1 cellular context compared by ENCODE assay signal in the genomic region with DNA sequence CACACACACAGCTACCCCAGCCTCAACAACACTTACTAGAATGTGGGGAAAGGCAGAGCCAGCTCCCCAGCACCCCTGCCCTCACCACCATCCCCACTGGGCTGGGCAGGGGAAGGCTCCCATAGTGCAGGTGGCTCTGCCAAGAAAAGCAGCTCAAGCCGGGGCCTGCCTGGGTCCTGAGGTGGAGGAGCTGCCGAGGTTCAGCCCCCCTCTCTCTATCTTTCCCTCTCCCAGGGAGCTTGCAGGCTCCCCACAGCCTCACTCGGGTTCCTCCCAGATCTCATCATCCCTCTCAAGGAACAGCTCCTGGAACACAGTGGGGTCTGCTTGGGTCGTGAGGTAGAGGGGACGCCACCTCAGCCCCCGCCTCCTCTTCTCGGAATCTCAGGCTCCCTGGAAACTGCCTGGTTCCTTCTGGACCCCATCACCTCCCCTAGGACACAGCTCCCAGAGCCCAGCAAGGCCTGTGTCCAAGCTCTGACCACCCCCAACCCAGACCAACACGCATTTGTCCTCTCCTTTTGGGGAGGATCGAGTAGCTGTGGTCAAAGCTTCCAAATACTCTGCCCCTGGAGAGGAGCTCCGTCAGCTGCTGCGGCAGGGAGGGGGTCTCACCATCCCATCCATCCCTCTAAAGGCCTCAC.
TF ChIP-seq lines count a peak whose summit lies in the region.

No MANE protein-coding gene starts in this region.

TF ChIP-seq in SK-N-SH treated with all-trans-retinoic acid at 6 μM for 48 hours, 23 proteins besides CTCF, POLR2A, EP300 and RAD21 (continued from another document):
- TF ChIP-seq, protein P1, sequence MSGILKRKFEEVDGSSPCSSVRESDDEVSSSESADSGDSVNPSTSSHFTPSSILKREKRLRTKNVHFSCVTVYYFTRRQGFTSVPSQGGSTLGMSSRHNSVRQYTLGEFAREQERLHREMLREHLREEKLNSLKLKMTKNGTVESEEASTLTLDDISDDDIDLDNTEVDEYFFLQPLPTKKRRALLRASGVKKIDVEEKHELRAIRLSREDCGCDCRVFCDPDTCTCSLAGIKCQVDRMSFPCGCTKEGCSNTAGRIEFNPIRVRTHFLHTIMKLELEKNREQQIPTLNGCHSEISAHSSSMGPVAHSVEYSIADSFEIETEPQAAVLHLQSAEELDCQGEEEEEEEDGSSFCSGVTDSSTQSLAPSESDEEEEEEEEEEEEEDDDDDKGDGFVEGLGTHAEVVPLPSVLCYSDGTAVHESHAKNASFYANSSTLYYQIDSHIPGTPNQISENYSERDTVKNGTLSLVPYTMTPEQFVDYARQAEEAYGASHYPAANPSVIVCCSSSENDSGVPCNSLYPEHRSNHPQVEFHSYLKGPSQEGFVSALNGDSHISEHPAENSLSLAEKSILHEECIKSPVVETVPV (CRISPR knock-in tag; IDR thresholded peaks at IDR 0.05) = no peak
- TF ChIP-seq ZC3H10 (CRISPR knock-in tag; IDR thresholded peaks at IDR 0.05) (no peak), ESRRG (CRISPR knock-in tag; IDR thresholded peaks at IDR 0.05) (no peak), ZNF8 (CRISPR knock-in tag; IDR thresholded peaks at IDR 0.05) (no peak)
- TF ChIP-seq, protein P2, sequence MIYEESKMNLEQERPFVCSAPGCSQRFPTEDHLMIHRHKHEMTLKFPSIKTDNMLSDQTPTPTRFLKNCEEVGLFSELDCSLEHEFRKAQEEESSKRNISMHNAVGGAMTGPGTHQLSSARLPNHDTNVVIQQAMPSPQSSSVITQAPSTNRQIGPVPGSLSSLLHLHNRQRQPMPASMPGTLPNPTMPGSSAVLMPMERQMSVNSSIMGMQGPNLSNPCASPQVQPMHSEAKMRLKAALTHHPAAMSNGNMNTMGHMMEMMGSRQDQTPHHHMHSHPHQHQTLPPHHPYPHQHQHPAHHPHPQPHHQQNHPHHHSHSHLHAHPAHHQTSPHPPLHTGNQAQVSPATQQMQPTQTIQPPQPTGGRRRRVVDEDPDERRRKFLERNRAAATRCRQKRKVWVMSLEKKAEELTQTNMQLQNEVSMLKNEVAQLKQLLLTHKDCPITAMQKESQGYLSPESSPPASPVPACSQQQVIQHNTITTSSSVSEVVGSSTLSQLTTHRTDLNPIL (CRISPR knock-in tag; IDR thresholded peaks at IDR 0.05; ENCODE audit: low read depth) = no peak
TF ChIP-seq in SK-N-SH treated with all-trans-retinoic acid at 6 μM for 48 hours: peak in this region for 0.
